ENCODE assay signal across 1 cellular context in genomic region chr6:109690740-109691687, GRCh38.
A peak's percentile ranks its signal among the peaks of the same experiment; 100 is the strongest.
TF ChIP-seq lines count a peak whose summit lies in the region.

Gene AK9, minus strand, starts transcription at chr6:109691202. Its CDS starts 15,457 bp downstream, at chr6:109675745.
Gene FIG4, plus strand, starts transcription at chr6:109691296. Its CDS starts 140 bp downstream, at chr6:109691436.

TF ChIP-seq in HepG2, 621 proteins besides CTCF, POLR2A, EP300 and RAD21 (continued from another document):
- TF ChIP-seq ZBTB46 (CRISPR knock-in tag; IDR thresholded peaks at IDR 0.05; ENCODE audit: borderline replicate concordance), result no peak
- peak; percentile 80; the same call in 1 of the 2 replicates for TF ChIP-seq ZFX (CRISPR knock-in tag; IDR thresholded peaks at IDR 0.05; ENCODE audit: low read depth)
- no peak for TF ChIP-seq ZNF512B (CRISPR knock-in tag; IDR thresholded peaks at IDR 0.05; ENCODE audit: borderline replicate concordance)
- no peak for TF ChIP-seq SP1 (IDR thresholded peaks at IDR 0.05)
- peak; percentile 74 for TF ChIP-seq SP1 (CRISPR knock-in tag; IDR thresholded peaks at IDR 0.05)
- TF ChIP-seq KLF6 (CRISPR knock-in tag; IDR thresholded peaks at IDR 0.05), result 0 out of 2 replicates have a peak, but pooled peaks have one; percentile 20
- TF ChIP-seq ZNF207 (IDR thresholded peaks at IDR 0.05; ENCODE audit: borderline replicate concordance), result no peak
- peak; percentile 56; the same call in 1 of the 2 replicates for TF ChIP-seq DRAP1 (CRISPR knock-in tag; IDR thresholded peaks at IDR 0.05)
- no peak for TF ChIP-seq FOXP1 (IDR thresholded peaks at IDR 0.05)
- no peak for TF ChIP-seq FOXP1 (CRISPR knock-in tag; IDR thresholded peaks at IDR 0.05)
- peak; percentile 86; the same call in 1 of the 2 replicates for TF ChIP-seq ZBTB20 (CRISPR knock-in tag; IDR thresholded peaks at IDR 0.05; ENCODE audit: borderline replicate concordance, low read depth)
- TF ChIP-seq ETV5 (CRISPR knock-in tag; IDR thresholded peaks at IDR 0.05; ENCODE audit: borderline replicate concordance), result peak; percentile 73
- no peak for TF ChIP-seq AFF4 (CRISPR knock-in tag; IDR thresholded peaks at IDR 0.05)
